17 cellular contexts compared by ENCODE assay signal in genomic region chr17:7742729-7743128, GRCh38. TPM values are rescaled to one million over a fixed set of nuclear protein-coding genes. Genes with fewer than 3 reads are reported as not detected.
"Had no signal": no experiment of that assay in that cellular context is flagged by ENCODE, and none has a peak within 500 bp of the region (broad histone marks: within the 10 kb centered on the region; RNA-seq: fewer than 3 reads in every experiment).

No MANE protein-coding gene starts in this region.

- H3K36me3 Mint-ChIP-seq: memory B cell; mesothelial cell of epicardium; natural killer cell treated with Interleukin-12 subunit alpha and Interleukin-12 subunit beta and Interleukin-15 and Interleukin-18, amount 100 ng/mL, for 72 hours; neural progenitor cell had no signal

- H3K9me3 Mint-ChIP-seq: endodermal cell; memory B cell; mesothelial cell of epicardium; natural killer cell treated with Interleukin-12 subunit alpha and Interleukin-12 subunit beta and Interleukin-15 and Interleukin-18, amount 100 ng/mL, for 72 hours; neural progenitor cell had no signal

- H3K4me3 Mint-ChIP-seq: endodermal cell; memory B cell; mesothelial cell of epicardium; natural killer cell treated with Interleukin-12 subunit alpha and Interleukin-12 subunit beta and Interleukin-15 and Interleukin-18, amount 100 ng/mL, for 72 hours; neural progenitor cell had no signal

- DNase-seq: effector CD4-positive, alpha-beta T cell; endodermal cell; foreskin melanocyte; head of caudate nucleus; kidney; left cardiac atrium; left ventricle myocardium inferior; lower lobe of right lung; occipital lobe; stimulated activated CD4-positive, alpha-beta T cell treated with anti-CD3 and anti-CD28 coated beads, Interleukin-2, amount 100 ng/mL, for 48 hours; stimulated activated naive CD4-positive, alpha-beta T cell treated with Interleukin-2 at 50 U/mL for 16 hours; trophoblast cell had no signal

- H3K27ac Mint-ChIP-seq: endodermal cell; memory B cell; mesothelial cell of epicardium; natural killer cell treated with Interleukin-12 subunit alpha and Interleukin-12 subunit beta and Interleukin-15 and Interleukin-18, amount 100 ng/mL, for 72 hours; neural progenitor cell had no signal

- H3K4me1 Mint-ChIP-seq: memory B cell had no signal

RNA-seq across cellular contexts. Expression of gene DNAH2, which starts 25.2 kb away (rescaled TPM):
- total RNA-seq: smooth muscle cell had no signal
- polyA plus RNA-seq: smooth muscle cell had no signal

RNA-seq across cellular contexts. Expression of gene EFNB3, which starts 37.7 kb away (rescaled TPM):
- total RNA-seq: left ventricle myocardium inferior; natural killer cell treated with Interleukin-12 subunit alpha and Interleukin-12 subunit beta and Interleukin-15 and Interleukin-18, amount 100 ng/mL, for 72 hours had no signal
